27 cellular contexts compared by ENCODE assay signal in the genomic region with DNA sequence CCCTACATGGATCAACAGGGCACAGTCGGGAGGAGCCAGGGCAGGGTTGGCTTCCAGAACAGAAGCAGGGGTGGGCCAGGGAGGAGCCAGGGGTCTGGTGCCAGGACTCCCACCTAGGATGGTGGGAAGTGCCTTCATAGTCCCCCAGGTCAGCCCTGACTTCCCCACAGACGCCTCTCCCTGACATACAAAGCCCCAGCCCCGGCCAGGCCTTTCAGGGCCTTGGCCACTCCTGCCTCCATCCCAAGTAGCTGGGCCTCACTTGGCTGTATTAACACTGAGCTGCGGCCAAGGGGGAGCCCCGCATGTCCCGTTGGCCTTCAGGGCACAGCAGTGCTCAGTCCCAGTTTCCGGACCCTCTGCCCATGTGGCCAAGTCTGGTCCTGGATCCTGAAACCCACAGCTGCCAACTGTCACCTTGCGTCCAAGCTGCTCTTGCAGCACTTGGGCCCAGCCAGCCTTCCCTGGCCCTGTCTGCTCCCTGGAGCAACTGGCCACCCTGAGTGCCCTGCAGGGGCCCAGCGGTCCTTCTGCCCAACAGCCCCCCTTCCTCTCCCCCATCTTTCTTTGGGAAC.
"Had no signal": no experiment of that assay in that cellular context is flagged by ENCODE, and none has a peak within 500 bp of the region (broad histone marks: within the 10 kb centered on the region; RNA-seq: fewer than 3 reads in every experiment).

No MANE protein-coding gene starts in this region.

- H3K4me3 ChIP-seq: colonic mucosa, coronary artery, dorsolateral prefrontal cortex, esophagus muscularis mucosa, esophagus squamous epithelium, gastrocnemius medialis, gastroesophageal sphincter, heart left ventricle, heart right ventricle had no signal

- H3K27me3 ChIP-seq: colonic mucosa, foreskin keratinocyte had no signal

- H3K36me3 ChIP-seq: colonic mucosa, esophagus muscularis mucosa, esophagus squamous epithelium, gastrocnemius medialis, gastroesophageal sphincter, heart left ventricle, heart right ventricle had no signal

- H3K4me1 ChIP-seq: colonic mucosa, esophagus squamous epithelium, foreskin keratinocyte, gastrocnemius medialis, gastroesophageal sphincter, heart right ventricle had no signal

- FAIRE-seq: colon, endometrium, endothelial cell of umbilical vein, frontal cortex had no signal

- H3K27me3 Mint-ChIP-seq: dendritic cell treated with granulocyte-macrophage colony-stimulating factor and Interleukin-4, amounts not matched to agents 40 ng/mL and 50 ng/mL, for 4 days had no signal

- H3K4me3 Mint-ChIP-seq: dendritic cell treated with granulocyte-macrophage colony-stimulating factor and Interleukin-4, amounts not matched to agents 40 ng/mL and 50 ng/mL, for 4 days; effector memory CD8-positive, alpha-beta T cell; endodermal cell had no signal

- H3K27ac ChIP-seq: colonic mucosa, coronary artery, dorsolateral prefrontal cortex, epithelial cell of prostate, esophagus muscularis mucosa, esophagus squamous epithelium, foreskin keratinocyte, gastrocnemius medialis, gastroesophageal sphincter, heart left ventricle, heart right ventricle had no signal

- H3K27ac Mint-ChIP-seq: dendritic cell treated with granulocyte-macrophage colony-stimulating factor and Interleukin-4, amounts not matched to agents 40 ng/mL and 50 ng/mL, for 4 days; effector memory CD8-positive, alpha-beta T cell; endodermal cell had no signal

- H3K9me3 ChIP-seq: colonic mucosa had no signal

- H3K4me1 Mint-ChIP-seq: endodermal cell had no signal

- DNase-seq: colonic mucosa; cortex of kidney; dermis blood vessel endothelial cell; dorsolateral prefrontal cortex; effector CD4-positive, alpha-beta T cell; effector CD8-positive, alpha-beta T cell; effector memory CD4-positive, alpha-beta T cell; effector memory CD8-positive, alpha-beta T cell; endodermal cell; erythroblast; esophagus squamous epithelium; foreskin fibroblast; foreskin keratinocyte; foreskin melanocyte; gastrocnemius medialis; head of caudate nucleus; heart left ventricle; heart right ventricle had no signal
